19 cellular contexts compared by ENCODE assay signal in the genomic region with DNA sequence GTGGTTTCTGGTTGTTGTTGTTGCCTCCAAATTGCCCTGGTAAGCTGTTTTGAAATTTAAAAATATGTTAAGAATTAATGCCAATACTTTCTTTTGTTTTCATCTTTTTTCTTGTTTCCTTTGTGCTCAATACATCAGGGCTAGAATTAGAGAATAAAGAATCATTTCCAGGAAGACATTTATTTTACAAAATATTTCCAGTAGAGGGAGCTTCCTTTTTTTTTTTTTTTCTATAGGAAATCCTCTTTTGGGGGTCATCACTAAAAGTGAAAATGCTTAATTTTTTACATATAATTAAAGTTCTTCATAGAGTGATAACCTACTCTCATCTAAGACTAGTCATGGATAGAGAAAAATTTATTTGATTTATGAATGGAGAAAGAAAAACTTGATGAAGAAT. TPM values are rescaled to one million over a fixed set of nuclear protein-coding genes. Genes with fewer than 3 reads are reported as not detected.
"Had no signal": no experiment of that assay in that cellular context is flagged by ENCODE, and none has a peak within 500 bp of the region (broad histone marks: within the 10 kb centered on the region; RNA-seq: fewer than 3 reads in every experiment).

No MANE protein-coding gene starts in this region.

- H3K27me3 ChIP-seq: ovary had no signal

- H3K9me3 ChIP-seq: ovary, sigmoid colon, transverse colon had no signal

- ATAC-seq: heart right ventricle; left ventricle myocardium superior; stimulated activated naive B cell treated with anti-CD40 and anti-IgM and Interleukin-4, amounts not matched to agents 10 μg/mL and 1 μg/mL and 100 μg/mL, for 72 hours had no signal

- H3K36me3 Mint-ChIP-seq: activated CD4-positive, alpha-beta memory T cell treated with anti-CD3 and anti-CD28 coated beads for 36 hours; stimulated activated naive B cell treated with anti-CD40 and anti-IgM and Interleukin-4, amounts not matched to agents 10 μg/mL and 1 μg/mL and 100 μg/mL, for 72 hours had no signal

- H3K27ac Mint-ChIP-seq: activated CD4-positive, alpha-beta memory T cell treated with anti-CD3 and anti-CD28 coated beads for 36 hours; activated naive CD8-positive, alpha-beta T cell; nephron progenitor cell; stimulated activated naive B cell treated with anti-CD40 and anti-IgM and Interleukin-4, amounts not matched to agents 10 μg/mL and 1 μg/mL and 100 μg/mL, for 72 hours; T-helper 2 cell treated with Interferon-gamma antibody and Interleukin-4, amounts not matched to agents 5 μg/mL and 100 μg/mL, for 36 hours had no signal

- DNase-seq: activated CD4-positive, alpha-beta memory T cell treated with anti-CD3 and anti-CD28 coated beads for 36 hours; activated CD4-positive, CD25-positive, alpha-beta regulatory T cell treated with anti-CD3 and anti-CD28 coated beads, Interleukin-2, amount 50 U/mL, for 72 hours; activated gamma-delta T cell; activated T-cell treated with anti-CD3 and anti-CD28 coated beads, Interleukin-2, amount 50 U/mL, for 48 hours; anterior cingulate cortex; foreskin melanocyte; heart right ventricle; left ventricle myocardium superior; mesenchymal stem cell; nephron progenitor cell; ovary; sigmoid colon; stimulated activated CD4-positive, alpha-beta T cell treated with anti-CD3 and anti-CD28 coated beads, Interleukin-2, amount 100 ng/mL, for 24 hours; stimulated activated naive B cell treated with anti-CD40 and anti-IgM and Interleukin-4, amounts not matched to agents 10 μg/mL and 1 μg/mL and 100 μg/mL, for 72 hours; transverse colon had no signal

- H3K36me3 ChIP-seq: heart right ventricle, ovary, sigmoid colon, transverse colon had no signal

- H3K9me3 Mint-ChIP-seq: nephron progenitor cell had no signal

- H3K4me3 ChIP-seq: heart right ventricle, ovary, sigmoid colon, transverse colon had no signal

- H3K27ac ChIP-seq: heart right ventricle, ovary, sigmoid colon, transverse colon had no signal

- H3K4me3 Mint-ChIP-seq: activated CD4-positive, alpha-beta memory T cell treated with anti-CD3 and anti-CD28 coated beads for 36 hours; activated naive CD8-positive, alpha-beta T cell; nephron progenitor cell; stimulated activated naive B cell treated with anti-CD40 and anti-IgM and Interleukin-4, amounts not matched to agents 10 μg/mL and 1 μg/mL and 100 μg/mL, for 72 hours; T-helper 2 cell treated with Interferon-gamma antibody and Interleukin-4, amounts not matched to agents 5 μg/mL and 100 μg/mL, for 36 hours had no signal

RNA-seq across cellular contexts. Expression of a gene that starts 2.4 kb away (rescaled TPM):
- total RNA-seq: activated CD4-positive, alpha-beta memory T cell treated with anti-CD3 and anti-CD28 coated beads for 36 hours; endothelial cell of umbilical vein; heart right ventricle; kidney epithelial cell; left ventricle myocardium superior; ovary; transverse colon had no signal
- polyA plus RNA-seq: endothelial cell of umbilical vein, heart right ventricle, ovary had no signal
